Comparison of ENCODE assay signal across 32 cellular contexts in genomic region chr7:52077571-52077970, GRCh38.
"Had no signal": no experiment of that assay in that cellular context is flagged by ENCODE, and none has a peak within 500 bp of the region (broad histone marks: within the 10 kb centered on the region; RNA-seq: fewer than 3 reads in every experiment).

No MANE protein-coding gene starts in this region.

- H3K4me3 Mint-ChIP-seq: activated B cell treated with CpG ODN at 0.5 μM for 24 hours; activated CD4-positive, alpha-beta memory T cell treated with anti-CD3 and anti-CD28 coated beads for 36 hours; activated CD4-positive, alpha-beta T cell treated with anti-CD3 and anti-CD28 coated beads, Interleukin-2, amount 10 ng/mL, durations not matched to agents 24 days and 14 days; activated CD8-positive, alpha-beta T cell treated with anti-CD3 and anti-CD28 coated beads for 36 hours; activated naive CD4-positive, alpha-beta T cell treated with anti-CD3 and anti-CD28 coated beads for 36 hours; activated naive CD8-positive, alpha-beta T cell treated with anti-CD3 and anti-CD28 coated beads for 36 hours; activated T-cell treated with anti-CD3 and anti-CD28 coated beads, Interleukin-2, amount 50 U/mL, for 24 hours; activated T-helper 1 cell treated with anti-CD3 and anti-CD28 coated beads, Interleukin-12 subunit alpha, Interleukin-12 subunit beta, Interleukin-2, Interleukin-4 antibody, amounts not matched to agents 30 ng/mL and 10 ng/mL and 1 ng/mL, durations not matched to agents 14 hours and 24 hours and 36 hours; activated T-helper 17 cell treated with anti-CD3 and anti-CD28 coated beads, Interleukin-2, amount 50 U/mL, for 72 hours; T-helper 1 cell treated with Interleukin-12 subunit alpha and Interleukin-12 subunit beta and Interleukin-4 antibody, amounts not matched to agents 30 μg/mL and 1 μg/mL, for 36 hours; T-helper 2 cell treated with Interferon-gamma antibody and Interleukin-4, amounts not matched to agents 5 μg/mL and 100 μg/mL, for 36 hours had no signal

- H3K27ac Mint-ChIP-seq: activated B cell treated with CpG ODN at 0.5 μM for 24 hours; activated CD4-positive, alpha-beta memory T cell treated with anti-CD3 and anti-CD28 coated beads for 36 hours; activated CD4-positive, alpha-beta T cell treated with anti-CD3 and anti-CD28 coated beads, Interleukin-2, amount 10 ng/mL, durations not matched to agents 24 days and 14 days; activated CD8-positive, alpha-beta T cell treated with anti-CD3 and anti-CD28 coated beads for 36 hours; activated naive CD4-positive, alpha-beta T cell treated with anti-CD3 and anti-CD28 coated beads for 36 hours; activated naive CD4-positive, alpha-beta T cell treated with anti-CD3 and anti-CD28 coated beads, Interleukin-2, amount 50 U/mL, for 72 hours; activated naive CD8-positive, alpha-beta T cell treated with anti-CD3 and anti-CD28 coated beads for 36 hours; activated T-cell treated with anti-CD3 and anti-CD28 coated beads, Interleukin-2, amount 50 U/mL, for 24 hours; activated T-helper 1 cell treated with anti-CD3 and anti-CD28 coated beads, Interleukin-12 subunit alpha, Interleukin-12 subunit beta, Interleukin-2, Interleukin-4 antibody, amounts not matched to agents 30 ng/mL and 10 ng/mL and 1 ng/mL, durations not matched to agents 14 hours and 24 hours and 36 hours; activated T-helper 17 cell treated with anti-CD3 and anti-CD28 coated beads, Interleukin-2, amount 50 U/mL, for 72 hours; T-helper 1 cell treated with Interleukin-12 subunit alpha and Interleukin-12 subunit beta and Interleukin-4 antibody, amounts not matched to agents 30 μg/mL and 1 μg/mL, for 36 hours; T-helper 2 cell treated with Interferon-gamma antibody and Interleukin-4, amounts not matched to agents 5 μg/mL and 100 μg/mL, for 36 hours had no signal

- ATAC-seq: activated CD8-positive, alpha-beta T cell treated with anti-CD3 and anti-CD28 coated beads for 36 hours; activated naive CD4-positive, alpha-beta T cell treated with anti-CD3 and anti-CD28 coated beads, Interleukin-2, amount 50 U/mL, for 72 hours; activated T-helper 17 cell treated with anti-CD3 and anti-CD28 coated beads, Interleukin-2, amount 50 U/mL, for 72 hours; body of pancreas had no signal

- H3K27me3 Mint-ChIP-seq: activated B cell treated with CpG ODN at 0.5 μM for 24 hours; activated CD4-positive, alpha-beta memory T cell treated with anti-CD3 and anti-CD28 coated beads for 36 hours; activated CD4-positive, alpha-beta T cell treated with anti-CD3 and anti-CD28 coated beads, Interleukin-2, amount 10 ng/mL, durations not matched to agents 24 days and 14 days; activated CD8-positive, alpha-beta T cell treated with anti-CD3 and anti-CD28 coated beads for 36 hours; activated naive CD8-positive, alpha-beta T cell treated with anti-CD3 and anti-CD28 coated beads for 36 hours; activated T-cell treated with anti-CD3 and anti-CD28 coated beads, Interleukin-2, amount 50 U/mL, for 24 hours; activated T-helper 17 cell treated with anti-CD3 and anti-CD28 coated beads, Interleukin-2, amount 50 U/mL, for 72 hours had no signal

- H3K4me3 ChIP-seq: adrenal gland, body of pancreas, breast epithelium had no signal

- H3K9me3 ChIP-seq: adrenal gland, body of pancreas, breast epithelium had no signal

- H3K36me3 Mint-ChIP-seq: activated CD4-positive, alpha-beta memory T cell treated with anti-CD3 and anti-CD28 coated beads for 36 hours; activated naive CD4-positive, alpha-beta T cell treated with anti-CD3 and anti-CD28 coated beads, Interleukin-2, amount 50 U/mL, for 72 hours; activated naive CD8-positive, alpha-beta T cell treated with anti-CD3 and anti-CD28 coated beads for 36 hours had no signal

- H3K36me3 ChIP-seq: adrenal gland, brain microvascular endothelial cell, breast epithelium had no signal

- H3K4me1 Mint-ChIP-seq: activated B cell treated with CpG ODN at 0.5 μM for 24 hours; activated CD4-positive, alpha-beta T cell treated with anti-CD3 and anti-CD28 coated beads, Interleukin-2, amount 10 ng/mL, durations not matched to agents 24 days and 14 days; activated naive CD8-positive, alpha-beta T cell treated with anti-CD3 and anti-CD28 coated beads for 36 hours; activated T-helper 17 cell treated with anti-CD3 and anti-CD28 coated beads, Interleukin-2, amount 50 U/mL, for 72 hours had no signal

- DNase-seq: activated B cell treated with CpG ODN at 0.5 μM for 24 hours; activated CD4-positive, alpha-beta memory T cell treated with anti-CD3 and anti-CD28 coated beads for 36 hours; activated CD4-positive, alpha-beta T cell treated with anti-CD3 and anti-CD28 coated beads for 4 hours; activated CD4-positive, alpha-beta T cell treated with anti-CD3 and anti-CD28 coated beads, Interleukin-2, amount 10 ng/mL, durations not matched to agents 24 days and 14 days; activated CD4-positive, alpha-beta T cell treated with anti-CD3 and anti-CD28 coated beads, Interleukin-2, amount 50 U/mL, for 1 hour; activated CD4-positive, alpha-beta T cell treated with anti-CD3 and anti-CD28 coated beads, Interleukin-2, amount 50 U/mL, for 4 hours; activated CD4-positive, CD25-positive, alpha-beta regulatory T cell treated with anti-CD3 and anti-CD28 coated beads, Interleukin-2, amount 50 U/mL, for 72 hours; activated CD8-positive, alpha-beta memory T cell treated with anti-CD3 and anti-CD28 coated beads, Interleukin-2, amount 50 U/mL, for 4 hours; activated CD8-positive, alpha-beta T cell treated with anti-CD3 and anti-CD28 coated beads for 36 hours; activated effector memory CD4-positive, alpha-beta T cell treated with anti-CD3 and anti-CD28 coated beads, Interleukin-2, amount 50 U/mL, for 16 hours; activated gamma-delta T cell treated with Interleukin-2 at 50 U/mL for 16 hours; activated naive CD4-positive, alpha-beta T cell; activated naive CD4-positive, alpha-beta T cell treated with anti-CD3 and anti-CD28 coated beads for 36 hours; activated naive CD4-positive, alpha-beta T cell treated with anti-CD3 and anti-CD28 coated beads, Interleukin-2, amount 50 U/mL, for 16 hours; activated naive CD8-positive, alpha-beta T cell treated with anti-CD3 and anti-CD28 coated beads for 36 hours; activated T-cell treated with anti-CD3 and anti-CD28 coated beads, Interleukin-2, amount 50 U/mL, for 24 hours; activated T-cell treated with anti-CD3 and anti-CD28 coated beads, Interleukin-2, amount 50 U/mL, for 48 hours; adrenal gland; amniotic stem cell; aorta; body of pancreas; brain microvascular endothelial cell; central memory CD4-positive, alpha-beta T cell; T-helper 2 cell; T-helper 9 cell had no signal

- H3K27ac ChIP-seq: adrenal gland, body of pancreas, brain microvascular endothelial cell, breast epithelium, VCaP had no signal

- H3K4me1 ChIP-seq: adrenal gland, body of pancreas, breast epithelium had no signal

- H3K27me3 ChIP-seq: adrenal gland, body of pancreas, brain microvascular endothelial cell, breast epithelium had no signal
